ENCODE assay signal across 8 cellular contexts in genomic region chr14:68784995-68785816, GRCh38. TPM values are rescaled to one million over a fixed set of nuclear protein-coding genes. Genes with fewer than 3 reads are reported as not detected.
DNase-seq lines count a peak whose midpoint lies in the region; ATAC-seq, FAIRE-seq and TF ChIP-seq lines count a peak whose summit lies in the region.

No MANE protein-coding gene starts in this region.

- peak overlapping the region; percentile 89 for H3K27ac Mint-ChIP-seq in activated naive CD8-positive, alpha-beta T cell treated with anti-CD3 and anti-CD28 coated beads, Interleukin-2, amount 10 ng/mL, durations not matched to agents 7 days and 5 days
- peak overlapping the region; percentile 89 to 100 (median 93) for H3K27ac Mint-ChIP-seq in immature natural killer cell

- intact Hi-C loops in stomach (cut with DNase I; ENCODE audit: low total_unique reads), result no loop called here

- H3K4me3 ChIP-seq in stomach (no peak overlapping the region), MM.1S (ENCODE audit: low read length) (no peak overlapping the region)

- peaks cover 3% of the 10 kb centered on the region for H3K79me2 ChIP-seq in MM.1S (ENCODE audit: low read length)

- no peaks in the 10 kb centered on the region for H3K9me3 Mint-ChIP-seq in activated naive CD8-positive, alpha-beta T cell treated with anti-CD3 and anti-CD28 coated beads, Interleukin-2, amount 10 ng/mL, durations not matched to agents 7 days and 5 days
- no peaks in the 10 kb centered on the region for H3K9me3 Mint-ChIP-seq in immature natural killer cell

- POLR2A ChIA-PET in activated naive CD8-positive, alpha-beta T cell treated with anti-CD3 and anti-CD28 coated beads, Interleukin-2, amount 10 ng/mL, durations not matched to agents 7 days and 5 days (lab: Charles Lee), result interaction anchor here (0.7 to 8.3 kb wide), 7 partner anchors 6 to 502 kb away, joined by 3 to 295 read pairs (median 5); partner anchors contain the start of gene ZFP36L1

- H3K27ac ChIP-seq in stomach, result peak overlapping the region; percentile 67 to 100 (median 100)
- no peak overlapping the region for H3K27ac ChIP-seq in MM.1S (ENCODE audit: low read length)

- ATAC-seq in activated naive CD8-positive, alpha-beta T cell treated with anti-CD3 and anti-CD28 coated beads, Interleukin-2, amount 10 ng/mL, durations not matched to agents 7 days and 5 days (ENCODE audit: low read depth), result no peak

- no peak overlapping the region for H3K4me2 ChIP-seq in MM.1S (ENCODE audit: low read depth, low read length)

- H3F3A ChIP-seq in MM.1S (ENCODE audit: insufficient read depth, low read length), result no peaks in the 10 kb centered on the region

- peaks cover 74% of the 10 kb centered on the region for H3K4me1 Mint-ChIP-seq in activated naive CD8-positive, alpha-beta T cell treated with anti-CD3 and anti-CD28 coated beads, Interleukin-2, amount 10 ng/mL, durations not matched to agents 7 days and 5 days
- peaks cover 80 to 94% of the 10 kb centered on the region in 2 donors for H3K4me1 Mint-ChIP-seq in immature natural killer cell

- no peaks in the 10 kb centered on the region for H3K9me2 ChIP-seq in MM.1S (replicated peaks; ENCODE audit: insufficient read depth, low read length)

- TF ChIP-seq CTCF in stomach (IDR thresholded peaks at IDR 0.05), result no peak
- no peak for TF ChIP-seq CTCF in MM.1S (IDR thresholded peaks at IDR 0.05; ENCODE audit: low read length)

- H3K9me3 ChIP-seq in stomach, result no peaks in the 10 kb centered on the region
- no peaks in the 10 kb centered on the region for H3K9me3 ChIP-seq in MM.1S (replicated peaks; ENCODE audit: insufficient read depth, low read length)

- no peak overlapping the region for H2AFZ ChIP-seq in MM.1S (ENCODE audit: low read length)

- peak in 1 of 4 donors; percentile 10 for TF ChIP-seq POLR2A in stomach (IDR thresholded peaks at IDR 0.05)

- no peaks in the 10 kb centered on the region for H4K20me1 ChIP-seq in MM.1S (ENCODE audit: insufficient read depth, low read length)

- H3K9ac ChIP-seq in MM.1S (ENCODE audit: low read length), result no peak overlapping the region

- H3K4me1 ChIP-seq in stomach, result peaks cover 61 to 96% (median 88%) of the 10 kb centered on the region in 4 donors
- H3K4me1 ChIP-seq in MM.1S (ENCODE audit: low read length), result no peaks in the 10 kb centered on the region

- peaks cover 19% of the 10 kb centered on the region for H3K36me3 Mint-ChIP-seq in activated naive CD8-positive, alpha-beta T cell treated with anti-CD3 and anti-CD28 coated beads, Interleukin-2, amount 10 ng/mL, durations not matched to agents 7 days and 5 days
- H3K36me3 Mint-ChIP-seq in immature natural killer cell, result peaks cover 21 to 39% (median 27%) of the 10 kb centered on the region in 3 donors

- no peaks in the 10 kb centered on the region for H3K27me3 ChIP-seq in stomach
- H3K27me3 ChIP-seq in MM.1S (replicated peaks; ENCODE audit: insufficient read depth, low read length), result no peaks in the 10 kb centered on the region

- DNase-seq in HTR-8/SVneo (ENCODE audit: insufficient read length, low spot score) (no peak), immature natural killer cell (no peak), stomach (peak; percentile 27), DMS153 (lab: John Stamatoyannopoulos, UW) (no peak), NCI-H748 treated with DMSO at 0.1 percent for 48 hours (lab: John Stamatoyannopoulos, UW) (no peak), MM.1S (no peak), SK-N-DZ (ENCODE audit: low spot score) (no peak)
- DNase-seq in activated naive CD8-positive, alpha-beta T cell treated with anti-CD3 and anti-CD28 coated beads, Interleukin-2, amount 10 ng/mL, durations not matched to agents 7 days and 5 days, result no peak

- H3K36me3 ChIP-seq in stomach, result peaks cover 17 to 35% (median 31%) of the 10 kb centered on the region in 4 donors
- H3K36me3 ChIP-seq in MM.1S (replicated peaks; ENCODE audit: insufficient read depth, low read length), result no peaks in the 10 kb centered on the region; the same call in 1 of the 2 replicates

- H3K27me3 Mint-ChIP-seq in activated naive CD8-positive, alpha-beta T cell treated with anti-CD3 and anti-CD28 coated beads, Interleukin-2, amount 10 ng/mL, durations not matched to agents 7 days and 5 days, result no peaks in the 10 kb centered on the region
- peaks cover 4 to 12% (median 9%) of the 10 kb centered on the region in 3 donors for H3K27me3 Mint-ChIP-seq in immature natural killer cell (ENCODE audit: low read depth in 3 of 3)

- FAIRE-seq in HTR-8/SVneo (lab: Jason Lieb, UNC), result peak; percentile 88

- TF ChIP-seq EP300 in stomach (IDR thresholded peaks at IDR 0.05), result no peak

- H3K4me3 Mint-ChIP-seq in activated naive CD8-positive, alpha-beta T cell treated with anti-CD3 and anti-CD28 coated beads, Interleukin-2, amount 10 ng/mL, durations not matched to agents 7 days and 5 days, result peak overlapping the region; percentile 70
- peak overlapping the region in 2 of 5 donors; percentile 17 to 41 for H3K4me3 Mint-ChIP-seq in immature natural killer cell

- 69 to 88% (median 80%) methylated on average over 6 to 7 of the region's 7 CpGs for WGBS in stomach, 5 donors

RNA-seq across cellular contexts. Expression of gene ZFP36L1, which starts 7.7 kb away (rescaled TPM):
- total RNA-seq in activated naive CD8-positive, alpha-beta T cell treated with anti-CD3 and anti-CD28 coated beads, Interleukin-2, amount 10 ng/mL, durations not matched to agents 7 days and 5 days, result 100 to 1,000 TPM; 114 to 130 TPM
- polyA plus RNA-seq in immature natural killer cell (100 to 1,000 TPM in 1 of 3 donors, 10 to 100 TPM in 2; 36.6 to 126 (median 61.8) TPM), stomach (10 to 100 TPM; 64.0 to 80.1 (median 70.4) TPM)
- 100 to 1,000 TPM in 4 of 5 donors, 10 to 100 TPM in 1; 44.4 to 655 (median 255) TPM for total RNA-seq in stomach
- polyA plus RNA-seq in SK-N-DZ (2014; cell fraction: cytosol; rRNA removed), result 1.4 and 3.7 TPM in 2 replicates
- 0.45 and 0.78 TPM in 2 replicates for polyA plus RNA-seq in SK-N-DZ (2014; cell fraction: nucleus; rRNA removed)
